Comparison of ENCODE assay signal across 8 cellular contexts in genomic region chr10:30782543-30783461, GRCh38.
DNase-seq lines count a peak whose midpoint lies in the region; ATAC-seq and TF ChIP-seq lines count a peak whose summit lies in the region.

No MANE protein-coding gene starts in this region.

- H3K27ac ChIP-seq in tibial nerve, result peak overlapping the region; percentile 87 to 98 (median 92)
- H3K27ac ChIP-seq in left lung, result peak overlapping the region in 1 of 2 donors; percentile 94

- H3K4me3 ChIP-seq in tibial nerve (no peak overlapping the region), left lung (no peak overlapping the region)

- TF ChIP-seq EP300 in tibial nerve (IDR thresholded peaks at IDR 0.05), result peak in 1 of 2 donors; percentile 12

- TF ChIP-seq CTCF in tibial nerve (IDR thresholded peaks at IDR 0.05) (no peak), left lung (IDR thresholded peaks at IDR 0.05) (no peak)

- peak; percentile 53 for ATAC-seq in GM21825 (IDR thresholded peaks at IDR 0.05; ENCODE audit: unreplicated experiment)
- no peak for ATAC-seq in left lung

- H3K9me3 ChIP-seq in tibial nerve (no peaks in the 10 kb centered on the region), left lung (no peaks in the 10 kb centered on the region)

- no peaks in the 10 kb centered on the region for H3K36me3 ChIP-seq in tibial nerve
- H3K36me3 ChIP-seq in left lung, result no peaks in the 10 kb centered on the region

- H3K27me3 ChIP-seq in tibial nerve (no peaks in the 10 kb centered on the region), left lung (no peaks in the 10 kb centered on the region)

- WGBS in tibial nerve, 2 donors, result 61 to 63% methylated on average over 14 to 15 of the region's 15 CpGs

- H3K4me1 ChIP-seq in tibial nerve (peaks cover 0 to 41% (median 9%) of the 10 kb centered on the region in 4 donors), left lung (peaks cover 0 to 31% of the 10 kb centered on the region in 2 donors)

- DNase-seq in GF-D8 (lab: John Stamatoyannopoulos, UW) (peak; percentile 58), NCI-H82 (lab: John Stamatoyannopoulos, UW) (peak; percentile 75), fibroblast of the conjunctiva (ENCODE audit: low read depth) (peak; percentile 71), tibial nerve (ENCODE audit: low spot score in 2 of 2) (no peak), left lung (no peak), NCI-H146 (lab: John Stamatoyannopoulos, UW) (no peak), NCI-H1092 (lab: John Stamatoyannopoulos, UW) (no peak)

- TF ChIP-seq POLR2A in tibial nerve (IDR thresholded peaks at IDR 0.05), result no peak

- intact Hi-C loops in left lung (cut with DNase I), result no loop called here

Comparison
In these comparisons a context has a peak if more than half of its experiments do, and no peak if none do; other contexts are left out.
1. DNase-seq: peak in GF-D8 (single experiment), NCI-H82 (single experiment) and fibroblast of the conjunctiva (single experiment); none in tibial nerve (0 of 2), left lung (0 of 2), NCI-H146 (single experiment) and NCI-H1092 (single experiment).